Comparison of ENCODE assay signal across 28 cellular contexts in the genomic region with DNA sequence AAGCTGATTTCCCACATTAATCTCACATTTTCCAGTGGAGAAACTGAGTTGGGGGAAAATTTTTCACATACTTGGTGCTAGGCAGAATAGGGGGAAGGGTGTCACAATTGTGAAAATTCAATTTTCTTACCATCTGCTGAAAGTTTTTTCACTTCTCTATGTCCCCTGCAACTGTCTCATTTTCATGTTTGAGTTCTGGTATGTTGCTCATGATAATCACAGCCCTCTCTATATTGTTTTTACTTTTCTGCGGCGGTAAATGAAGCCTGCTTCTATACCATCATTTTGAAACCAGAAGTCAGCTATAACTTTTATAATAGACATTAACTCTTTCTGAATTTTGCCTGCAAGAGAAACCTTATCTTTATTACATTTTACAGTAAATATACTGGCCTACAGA.
"Had no signal": no experiment of that assay in that cellular context is flagged by ENCODE, and none has a peak within 500 bp of the region (broad histone marks: within the 10 kb centered on the region; RNA-seq: fewer than 3 reads in every experiment).

No MANE protein-coding gene starts in this region.

- H3K36me3 ChIP-seq: esophagus squamous epithelium, gastrocnemius medialis, heart right ventricle, left lung, lower lobe of right lung had no signal

- H3K27me3 ChIP-seq: esophagus squamous epithelium, gastrocnemius medialis, left lung had no signal

- ATAC-seq: effector memory CD8-positive, alpha-beta T cell; esophagus mucosa; gastrocnemius medialis; heart right ventricle; left cardiac atrium; left lung; left ventricle myocardium superior; lower lobe of right lung; mucosa of descending colon; naive thymus-derived CD8-positive, alpha-beta T cell had no signal

- DNase-seq: cortex of kidney; effector CD8-positive, alpha-beta T cell; effector memory CD8-positive, alpha-beta T cell; endodermal cell; erythroblast; esophagus squamous epithelium; foreskin fibroblast; foreskin melanocyte; gastrocnemius medialis; glutamatergic neuron; head of caudate nucleus; heart right ventricle; hippocampal formation; left cardiac atrium; left lung; left ventricle myocardium superior; lower lobe of right lung; mesenchymal stem cell; mucosa of descending colon; naive B cell; naive thymus-derived CD8-positive, alpha-beta T cell had no signal

- H3K9me3 Mint-ChIP-seq: endodermal cell had no signal

- H3K9me3 ChIP-seq: esophagus squamous epithelium, gastrocnemius medialis, left lung, lower lobe of right lung, mucosa of descending colon had no signal

- H3K36me3 Mint-ChIP-seq: naive B cell; naive thymus-derived CD8-positive, alpha-beta T cell had no signal

- H3K27ac ChIP-seq: epithelial cell of prostate, esophagus squamous epithelium, gastrocnemius medialis, heart right ventricle, left lung, lower lobe of right lung had no signal

- H3K4me3 Mint-ChIP-seq: dendritic cell treated with granulocyte-macrophage colony-stimulating factor and Interleukin-4, amounts not matched to agents 40 ng/mL and 50 ng/mL, for 4 days; effector memory CD8-positive, alpha-beta T cell; endodermal cell; mesothelial cell of epicardium; naive B cell; naive thymus-derived CD8-positive, alpha-beta T cell had no signal

- H3K4me1 Mint-ChIP-seq: naive B cell; naive thymus-derived CD8-positive, alpha-beta T cell had no signal

- H3K27me3 Mint-ChIP-seq: dendritic cell treated with granulocyte-macrophage colony-stimulating factor and Interleukin-4, amounts not matched to agents 40 ng/mL and 50 ng/mL, for 4 days; effector memory CD8-positive, alpha-beta T cell; naive B cell; naive thymus-derived CD8-positive, alpha-beta T cell had no signal

- H3K27ac Mint-ChIP-seq: dendritic cell treated with granulocyte-macrophage colony-stimulating factor and Interleukin-4, amounts not matched to agents 40 ng/mL and 50 ng/mL, for 4 days; effector memory CD8-positive, alpha-beta T cell; endodermal cell; mesothelial cell of epicardium; naive B cell; naive thymus-derived CD8-positive, alpha-beta T cell had no signal

- H3K4me3 ChIP-seq: esophagus squamous epithelium, gastrocnemius medialis, heart right ventricle, left lung, lower lobe of right lung, mucosa of descending colon had no signal

- FAIRE-seq: endometrium, islet of Langerhans, keratinocyte had no signal

- H3K4me1 ChIP-seq: esophagus squamous epithelium, gastrocnemius medialis, heart right ventricle, left lung, lower lobe of right lung had no signal
